In genomic region chr5:78300464-78301045, GRCh38 we compare ENCODE assay signal across 9 cellular contexts. TPM values are rescaled to one million over a fixed set of nuclear protein-coding genes. Genes with fewer than 3 reads are reported as not detected.
A peak's percentile ranks its signal among the peaks of the same experiment; 100 is the strongest.
DNase-seq lines count a peak whose midpoint lies in the region; ATAC-seq, FAIRE-seq and TF ChIP-seq lines count a peak whose summit lies in the region.
"Had no signal": no experiment of that assay in that cellular context is flagged by ENCODE, and none has a peak within 500 bp of the region (broad histone marks: within the 10 kb centered on the region; RNA-seq: fewer than 3 reads in every experiment).

No MANE protein-coding gene starts in this region.

- no peak for TF ChIP-seq RAD21 in HepG2 (CRISPR knock-in tag; IDR thresholded peaks at IDR 0.05)

- no peaks in the 10 kb centered on the region for H3K9me3 ChIP-seq in HepG2 (ENCODE audit: low read length)

- peaks cover 5% of the 10 kb centered on the region; the same call in 1 of the 2 replicates for H3K4me1 ChIP-seq in HepG2 (ENCODE audit: insufficient read depth, low read length)

- no peaks in the 10 kb centered on the region for H3K36me3 ChIP-seq in HepG2 (replicated peaks in 1 of 2; ENCODE audit: control insufficient read depth in 1 of 2, insufficient read depth in 2 of 2, low read length in 2 of 2)

- no TSS peak for BruUV-seq in HepG2 (replicated peaks; lab: Mats Ljungman, UMichigan)

- H2AFZ ChIP-seq in HepG2 (ENCODE audit: low read length): no peak overlapping the region

- CTCF ChIA-PET in HepG2 (lab: Yijun Ruan, JAX; ENCODE audit: low intra/inter-chr PET ratio, low total read pairs): no interaction called here

- in situ Hi-C loops in HepG2 (cut with HindIII; ENCODE audit: extremely low pct_ligation_motif_present, low pct_unique_long_range_greater_than_20kb): no loop called here

- no peaks in the 10 kb centered on the region for H4K20me1 ChIP-seq in HepG2 (ENCODE audit: insufficient read depth, low read length)

- TF ChIP-seq EP300 in HepG2 (IDR thresholded peaks at IDR 0.05; ENCODE audit: low read depth in 2 of 2, low read length in 2 of 2): no peak
- no peak for TF ChIP-seq EP300 in HepG2 (CRISPR knock-in tag; IDR thresholded peaks at IDR 0.05; ENCODE audit: borderline replicate concordance)

- ATAC-seq in HepG2 (no peak), GM19023 (IDR thresholded peaks at IDR 0.05; ENCODE audit: unreplicated experiment) (no peak), HG03378 (IDR thresholded peaks at IDR 0.05; ENCODE audit: unreplicated experiment) (no peak), HG03521 (IDR thresholded peaks at IDR 0.05; ENCODE audit: unreplicated experiment) (no peak)

- no peak overlapping the region for H3K4me2 ChIP-seq in HepG2 (ENCODE audit: low read depth, low read length)

- WGBS in HepG2 (ENCODE audit: low lambda C conversion rate): 47% methylated on average over 1 of the region's 2 CpGs

- no peak for FAIRE-seq in HepG2 (lab: Jason Lieb, UNC)
- FAIRE-seq: G401.6 had no signal

- TF ChIP-seq CTCF in C4-2B (conservative IDR thresholded peaks at IDR 0.05): peak; percentile 71
- no peak for TF ChIP-seq CTCF in HepG2 (CRISPR knock-in tag; IDR thresholded peaks at IDR 0.05)

- DNase-seq in HT-29 (ENCODE audit: low spot score) (peak; percentile 41), amniotic stem cell (lab: John Stamatoyannopoulos, UW) (peak; percentile 7), HepG2 (ENCODE audit: low spot score) (no peak), NCI-H345 (lab: John Stamatoyannopoulos, UW) (no peak)

- intact Hi-C loops in HepG2 (cut with micrococcal nuclease; ENCODE audit: unreplicated experiment): no loop called here

- no peak overlapping the region for H3K4me3 ChIP-seq in HepG2 (replicated peaks in 1 of 3; ENCODE audit: insufficient read depth in 1 of 3, low read depth in 2 of 3, low read length in 3 of 3)

- no peak overlapping the region for H3K9ac ChIP-seq in HepG2 (ENCODE audit: insufficient read depth, low read depth, low read length)

- no peak for TF ChIP-seq POLR2A in HepG2 (IDR thresholded peaks at IDR 0.05; ENCODE audit: insufficient read depth in 1 of 2, low read depth in 2 of 2, low read length in 2 of 2)

- POLR2A ChIA-PET in HepG2 (lab: Yijun Ruan, JAX): no interaction called here

- no peaks in the 10 kb centered on the region for H3K79me2 ChIP-seq in HepG2 (ENCODE audit: insufficient read depth, low read length)

- H3K27ac ChIP-seq in C4-2B: no peak overlapping the region
- H3K27ac ChIP-seq in HepG2 (ENCODE audit: extremely low read length, insufficient read depth, low read length): no peak overlapping the region

- H3K27me3 ChIP-seq in HepG2 (ENCODE audit: control insufficient read depth in 1 of 2, insufficient read depth in 2 of 2, low read length in 2 of 2): no peaks in the 10 kb centered on the region

TF ChIP-seq in HepG2, 621 proteins besides CTCF, POLR2A, EP300 and RAD21:
- TF ChIP-seq STAG1 (CRISPR knock-in tag; IDR thresholded peaks at IDR 0.05): peak; percentile 41; the same call in 1 of the 2 replicates
- TF ChIP-seq MAF1 (CRISPR knock-in tag; IDR thresholded peaks at IDR 0.05; ENCODE audit: borderline replicate concordance): no peak

RNA-seq across cellular contexts. Expression of gene AP3B1, which starts 6.1 kb away (rescaled TPM):
- total RNA-seq in HT-29 (2014; rRNA removed; shearing (Covaris generic)): 14.7 and 20.0 TPM in 2 replicates
- 51.2 and 83.8 TPM in 2 replicates for total RNA-seq in HepG2 (2016; rRNA removed; fragmentation: Illumina TruSeq; extraction: Trizol)
- total RNA-seq in HepG2 (2016; cell fraction: cytosol; rRNA removed; fragmentation: Illumina TruSeq; extraction: Trizol; ENCODE audit: low read depth): 19.0 and 26.0 TPM in 2 replicates
- 45.8 and 80.1 TPM in 2 replicates for total RNA-seq in HepG2 (2016; cell fraction: insoluble cytoplasmic fraction; rRNA removed; fragmentation: Illumina TruSeq; extraction: Trizol)
- total RNA-seq in HepG2 (2016; cell fraction: membrane; rRNA removed; fragmentation: Illumina TruSeq; extraction: Trizol): 22.8 and 27.8 TPM in 2 replicates
- total RNA-seq in HepG2 (2016; cell fraction: nucleus; rRNA removed; fragmentation: Illumina TruSeq; extraction: Trizol): 56.8 and 65.2 TPM in 2 replicates
- 29.4 and 37.7 TPM in 2 replicates for polyA plus RNA-seq in HepG2 (2011; rRNA removed)
- 21.3 and 33.2 TPM in 2 replicates for polyA plus RNA-seq in HepG2 (2011; cell fraction: cytosol; rRNA removed)
- 11.4 and 15.6 TPM in 2 replicates for polyA plus RNA-seq in HepG2 (2011; cell fraction: nucleus; rRNA removed)
- 24.5 and 32.4 TPM in 2 replicates for polyA plus RNA-seq in HepG2 (2012)
- 4.0 and 5.3 TPM in 2 replicates for polyA plus RNA-seq in HepG2 (2016; cell fraction: cytosol; fragmentation: Illumina TruSeq; extraction: Trizol; ENCODE audit: low read depth)
- polyA plus RNA-seq in HepG2 (2016; cell fraction: insoluble cytoplasmic fraction; fragmentation: Illumina TruSeq; extraction: Trizol; ENCODE audit: low read depth): 69.2 and 81.5 TPM in 2 replicates
- 12.3 and 17.1 TPM in 2 replicates for polyA plus RNA-seq in HepG2 (2016; cell fraction: membrane; fragmentation: Illumina TruSeq; extraction: Trizol; ENCODE audit: low read depth)
- 44.4 and 45.6 TPM in 2 replicates for polyA plus RNA-seq in HepG2 (2016; cell fraction: nucleus; fragmentation: Illumina TruSeq; extraction: Trizol; ENCODE audit: insufficient read depth, low read depth)
- 29.0 and 31.4 TPM in 2 replicates for polyA minus RNA-seq in HepG2 (2011; rRNA and poly(A)+ RNA removed; ENCODE audit: low replicate concordance)
- polyA minus RNA-seq in HepG2 (2011; cell fraction: cytosol; rRNA and poly(A)+ RNA removed): 24.6 and 25.0 TPM in 2 replicates
- 109 and 111 TPM in 2 replicates for polyA minus RNA-seq in HepG2 (2011; cell fraction: nucleus; rRNA and poly(A)+ RNA removed)

RNA-seq across cellular contexts. Expression of gene SCAMP1, which starts 59.9 kb away (rescaled TPM):
- 10.9 and 12.7 TPM in 2 replicates for total RNA-seq in HT-29 (2014; rRNA removed; shearing (Covaris generic))
- total RNA-seq in HepG2 (2016; rRNA removed; fragmentation: Illumina TruSeq; extraction: Trizol): 27.0 and 33.7 TPM in 2 replicates
- total RNA-seq in HepG2 (2016; cell fraction: cytosol; rRNA removed; fragmentation: Illumina TruSeq; extraction: Trizol; ENCODE audit: low read depth): 20.4 and 22.0 TPM in 2 replicates
- total RNA-seq in HepG2 (2016; cell fraction: insoluble cytoplasmic fraction; rRNA removed; fragmentation: Illumina TruSeq; extraction: Trizol): 29.5 and 36.1 TPM in 2 replicates
- total RNA-seq in HepG2 (2016; cell fraction: membrane; rRNA removed; fragmentation: Illumina TruSeq; extraction: Trizol): 15.7 and 16.3 TPM in 2 replicates
- total RNA-seq in HepG2 (2016; cell fraction: nucleus; rRNA removed; fragmentation: Illumina TruSeq; extraction: Trizol): 30.9 and 31.8 TPM in 2 replicates
- 18.2 and 18.3 TPM in 2 replicates for polyA plus RNA-seq in HepG2 (2011; rRNA removed)
- 9.9 and 16.7 TPM in 2 replicates for polyA plus RNA-seq in HepG2 (2011; cell fraction: cytosol; rRNA removed)
- 3.8 and 4.1 TPM in 2 replicates for polyA plus RNA-seq in HepG2 (2011; cell fraction: nucleus; rRNA removed)
- 26.4 and 27.2 TPM in 2 replicates for polyA plus RNA-seq in HepG2 (2012)
- 1.2 and 1.4 TPM in 2 replicates for polyA plus RNA-seq in HepG2 (2016; cell fraction: cytosol; fragmentation: Illumina TruSeq; extraction: Trizol; ENCODE audit: low read depth)
- polyA plus RNA-seq in HepG2 (2016; cell fraction: insoluble cytoplasmic fraction; fragmentation: Illumina TruSeq; extraction: Trizol; ENCODE audit: low read depth): 13.5 and 14.1 TPM in 2 replicates
- 4.2 TPM in 2 replicates for polyA plus RNA-seq in HepG2 (2016; cell fraction: membrane; fragmentation: Illumina TruSeq; extraction: Trizol; ENCODE audit: low read depth)
- polyA plus RNA-seq in HepG2 (2016; cell fraction: nucleus; fragmentation: Illumina TruSeq; extraction: Trizol; ENCODE audit: insufficient read depth, low read depth): 17.8 and 23.2 TPM in 2 replicates
- polyA minus RNA-seq in HepG2 (2011; rRNA and poly(A)+ RNA removed; ENCODE audit: low replicate concordance): 26.1 and 37.5 TPM in 2 replicates
- polyA minus RNA-seq in HepG2 (2011; cell fraction: cytosol; rRNA and poly(A)+ RNA removed): 32.9 and 41.5 TPM in 2 replicates
- 33.3 and 41.2 TPM in 2 replicates for polyA minus RNA-seq in HepG2 (2011; cell fraction: nucleus; rRNA and poly(A)+ RNA removed)

Comparison
In these comparisons a context has a peak if more than half of its experiments do, and no peak if none do; other contexts are left out.
1. DNase-seq: peak in HT-29 (single experiment) and amniotic stem cell (single experiment); none in HepG2 (single experiment) and NCI-H345 (single experiment).